In genomic region chr1:184975208-184975875, GRCh38 we compare ENCODE assay signal across 10 cellular contexts. TPM values are rescaled to one million over a fixed set of nuclear protein-coding genes. Genes with fewer than 3 reads are reported as not detected.
A peak's percentile ranks its signal among the peaks of the same experiment; 100 is the strongest.
DNase-seq lines count a peak whose midpoint lies in the region; ATAC-seq and TF ChIP-seq lines count a peak whose summit lies in the region.
"Had no signal": no experiment of that assay in that cellular context is flagged by ENCODE, and none has a peak within 500 bp of the region (broad histone marks: within the 10 kb centered on the region; RNA-seq: fewer than 3 reads in every experiment).

No MANE protein-coding gene starts in this region.

- no peak overlapping the region for H3K27ac ChIP-seq in neural progenitor cell

- H3K79me2 ChIP-seq in neural progenitor cell (ENCODE audit: low read depth): no peaks in the 10 kb centered on the region

- ATAC-seq in mucosa of descending colon: no peak

- CTCF ChIA-PET in Caco-2 (lab: Charles Lee): interaction anchor here (1.0 kb wide), 1 partner anchor 170 kb away, joined by 3 read pairs; no protein-coding TSS in a partner anchor

- POLR2A ChIA-PET in Caco-2 (lab: Charles Lee): interaction anchor here (0.6 kb wide), 1 partner anchor 65 kb away, joined by 3 read pairs; no protein-coding TSS in a partner anchor

- peak in 1 of 2 experiments; percentile 28 for DNase-seq in Caco-2
- DNase-seq in neural progenitor cell (ENCODE audit: low spot score): no peak
- DNase-seq in NCI-H1417 treated with DMSO at 0.1 percent for 48 hours (lab: John Stamatoyannopoulos, UW): no peak
- no peak for DNase-seq in retina
- DNase-seq in mucosa of descending colon: no peak
- DNase-seq in A172 (ENCODE audit: low spot score): no peak
- DNase-seq: endodermal cell had no signal

- H3K36me3 Mint-ChIP-seq in Caco-2 (ENCODE audit: insufficient read depth, unreplicated experiment): peaks cover 5% of the 10 kb centered on the region
- peaks cover 6% of the 10 kb centered on the region for H3K36me3 Mint-ChIP-seq in T-helper 1 cell treated with Interleukin-12 subunit alpha and Interleukin-12 subunit beta and Interleukin-4 antibody, amounts not matched to agents 30 μg/mL and 1 μg/mL, for 36 hours (ENCODE audit: low read depth)
- peaks cover 9% of the 10 kb centered on the region for H3K36me3 Mint-ChIP-seq in dendritic cell treated with granulocyte-macrophage colony-stimulating factor and Interleukin-4, amounts not matched to agents 40 ng/mL and 50 ng/mL, for 4 days (ENCODE audit: low read depth)
- no peaks in the 10 kb centered on the region for H3K36me3 Mint-ChIP-seq in neural progenitor cell

- TF ChIP-seq CTCF in Caco-2 (IDR thresholded peaks at IDR 0.05; ENCODE audit: insufficient read depth in 1 of 2, low read depth in 1 of 2, low read length in 1 of 2, severe bottlenecking in 1 of 2, unreplicated experiment in 1 of 2) (no peak), neural progenitor cell (IDR thresholded peaks at IDR 0.05) (no peak), mucosa of descending colon (IDR thresholded peaks at IDR 0.05) (no peak)

- H3K9me3 ChIP-seq in Caco-2: no peaks in the 10 kb centered on the region
- no peaks in the 10 kb centered on the region for H3K9me3 ChIP-seq in neural progenitor cell (ENCODE audit: low read depth)
- H3K9me3 ChIP-seq in mucosa of descending colon: no peaks in the 10 kb centered on the region
- H3K9me3 ChIP-seq: prostate gland had no signal

- H3K4me3 ChIP-seq in Caco-2 (ENCODE audit: low read depth, low read length) (no peak overlapping the region), neural progenitor cell (no peak overlapping the region), mucosa of descending colon (no peak overlapping the region)

- H3K27ac Mint-ChIP-seq in Caco-2 (ENCODE audit: unreplicated experiment): no peak overlapping the region
- H3K27ac Mint-ChIP-seq in T-helper 1 cell treated with Interleukin-12 subunit alpha and Interleukin-12 subunit beta and Interleukin-4 antibody, amounts not matched to agents 30 μg/mL and 1 μg/mL, for 36 hours: peak overlapping the region; percentile 58
- peak overlapping the region; percentile 0 for H3K27ac Mint-ChIP-seq in dendritic cell treated with granulocyte-macrophage colony-stimulating factor and Interleukin-4, amounts not matched to agents 40 ng/mL and 50 ng/mL, for 4 days
- H3K27ac Mint-ChIP-seq in neural progenitor cell: no peak overlapping the region
- H3K27ac Mint-ChIP-seq: endodermal cell had no signal

- peaks cover 6% of the 10 kb centered on the region for H4K20me1 ChIP-seq in neural progenitor cell (ENCODE audit: low read depth)

- H3K4me3 Mint-ChIP-seq in Caco-2 (ENCODE audit: unreplicated experiment): peak overlapping the region; percentile 82
- peak overlapping the region; percentile 74 for H3K4me3 Mint-ChIP-seq in T-helper 1 cell treated with Interleukin-12 subunit alpha and Interleukin-12 subunit beta and Interleukin-4 antibody, amounts not matched to agents 30 μg/mL and 1 μg/mL, for 36 hours
- no peak overlapping the region for H3K4me3 Mint-ChIP-seq in dendritic cell treated with granulocyte-macrophage colony-stimulating factor and Interleukin-4, amounts not matched to agents 40 ng/mL and 50 ng/mL, for 4 days
- H3K4me3 Mint-ChIP-seq in neural progenitor cell: peak overlapping the region; percentile 16

- H3K9me3 Mint-ChIP-seq in Caco-2 (ENCODE audit: unreplicated experiment): no peaks in the 10 kb centered on the region
- no peaks in the 10 kb centered on the region for H3K9me3 Mint-ChIP-seq in T-helper 1 cell treated with Interleukin-12 subunit alpha and Interleukin-12 subunit beta and Interleukin-4 antibody, amounts not matched to agents 30 μg/mL and 1 μg/mL, for 36 hours
- no peaks in the 10 kb centered on the region for H3K9me3 Mint-ChIP-seq in dendritic cell treated with granulocyte-macrophage colony-stimulating factor and Interleukin-4, amounts not matched to agents 40 ng/mL and 50 ng/mL, for 4 days
- peaks cover 2% of the 10 kb centered on the region for H3K9me3 Mint-ChIP-seq in neural progenitor cell

- no peaks in the 10 kb centered on the region for H3F3A ChIP-seq in neural progenitor cell (ENCODE audit: low read depth)

- H3K4me1 Mint-ChIP-seq in Caco-2 (ENCODE audit: low read depth, unreplicated experiment): peaks cover 12% of the 10 kb centered on the region
- peaks cover 34% of the 10 kb centered on the region for H3K4me1 Mint-ChIP-seq in T-helper 1 cell treated with Interleukin-12 subunit alpha and Interleukin-12 subunit beta and Interleukin-4 antibody, amounts not matched to agents 30 μg/mL and 1 μg/mL, for 36 hours (ENCODE audit: low read depth)
- H3K4me1 Mint-ChIP-seq in dendritic cell treated with granulocyte-macrophage colony-stimulating factor and Interleukin-4, amounts not matched to agents 40 ng/mL and 50 ng/mL, for 4 days (ENCODE audit: low read depth): peaks cover 41% of the 10 kb centered on the region
- peaks cover 5% of the 10 kb centered on the region for H3K4me1 Mint-ChIP-seq in neural progenitor cell

- H3K9ac ChIP-seq in neural progenitor cell: no peak overlapping the region

- H3K27me3 ChIP-seq in Caco-2 (replicated peaks; ENCODE audit: control insufficient read depth, insufficient read depth, low read length) (no peaks in the 10 kb centered on the region; the same call in 1 of the 2 replicates), neural progenitor cell (peaks cover 66% of the 10 kb centered on the region)

- no peaks in the 10 kb centered on the region for H3K36me3 ChIP-seq in Caco-2 (ENCODE audit: control insufficient read depth, insufficient read depth, low read length)
- H3K36me3 ChIP-seq in neural progenitor cell: no peaks in the 10 kb centered on the region
- H3K36me3 ChIP-seq in mucosa of descending colon (ENCODE audit: low read depth): no peaks in the 10 kb centered on the region
- H3K36me3 ChIP-seq: prostate gland had no signal

- H3K4me2 ChIP-seq in neural progenitor cell: no peak overlapping the region

- BruUV-seq in Caco-2 (replicated peaks; lab: Mats Ljungman, UMichigan): no TSS peak

- H3K27me3 Mint-ChIP-seq in Caco-2 (ENCODE audit: insufficient read depth, unreplicated experiment) (peaks cover 2% of the 10 kb centered on the region), neural progenitor cell (ENCODE audit: insufficient read depth, low read depth) (peaks cover 21% of the 10 kb centered on the region)
- peaks cover 22% of the 10 kb centered on the region for H3K27me3 Mint-ChIP-seq in T-helper 1 cell treated with Interleukin-12 subunit alpha and Interleukin-12 subunit beta and Interleukin-4 antibody, amounts not matched to agents 30 μg/mL and 1 μg/mL, for 36 hours (ENCODE audit: low read depth)
- H3K27me3 Mint-ChIP-seq in dendritic cell treated with granulocyte-macrophage colony-stimulating factor and Interleukin-4, amounts not matched to agents 40 ng/mL and 50 ng/mL, for 4 days: no peaks in the 10 kb centered on the region

- H2AFZ ChIP-seq in neural progenitor cell (replicated peaks): no peak overlapping the region

- intact Hi-C loops in Caco-2 (cut with micrococcal nuclease; ENCODE audit: unreplicated experiment): loop anchor here (1.0 to 2.0 kb wide), 2 partner anchors 45 to 70 kb away; no protein-coding TSS in a partner anchor
- intact Hi-C loops in dendritic cell treated with granulocyte-macrophage colony-stimulating factor and Interleukin-4, amounts not matched to agents 40 ng/mL and 50 ng/mL, for 4 days (cut with micrococcal nuclease): loop anchor here (10.0 kb wide), 1 partner anchor 71 kb away; no protein-coding TSS in a partner anchor
- intact Hi-C loops in mucosa of descending colon (cut with DNase I, micrococcal nuclease): loop anchor here in 1 of 2 donors (10.0 kb wide), 1 partner anchor 91 kb away; no protein-coding TSS in a partner anchor

- H3K4me1 ChIP-seq in Caco-2 (0 out of 2 replicates have a peak, but pooled peaks cover 6% of the 10 kb centered on the region), neural progenitor cell (no peaks in the 10 kb centered on the region), mucosa of descending colon (ENCODE audit: low read depth) (peaks cover 7% of the 10 kb centered on the region)
- H3K4me1 ChIP-seq: prostate gland had no signal

RNA-seq across cellular contexts. Expression of gene NIBAN1, which starts 1.0 kb away (rescaled TPM):
- total RNA-seq in Caco-2 (2022) (14.3 and 20.8 TPM in 2 replicates), neural progenitor cell (ENCODE audit: low replicate concordance) (0.15 and 0.36 TPM in 2 replicates), mucosa of descending colon (100 to 1,000 TPM in 1 of 3 donors, 10 to 100 TPM in 1, 1 to 10 TPM in 1; 6.5 to 209 (median 17.2) TPM)
- 25.9 and 34.5 TPM in 2 replicates for total RNA-seq in A172 (2014; rRNA removed; shearing (Covaris generic))

Comparison
In these comparisons a context has a peak if more than half of its experiments do, and no peak if none do; other contexts are left out.
1. H3K27ac Mint-ChIP-seq: peak in T-helper 1 cell treated with Interleukin-12 subunit alpha and Interleukin-12 subunit beta and Interleukin-4 antibody, amounts not matched to agents 30 μg/mL and 1 μg/mL, for 36 hours (single experiment) and dendritic cell treated with granulocyte-macrophage colony-stimulating factor and Interleukin-4, amounts not matched to agents 40 ng/mL and 50 ng/mL, for 4 days (single experiment); none in Caco-2 (single experiment) and neural progenitor cell (single experiment).